In the genomic region with DNA sequence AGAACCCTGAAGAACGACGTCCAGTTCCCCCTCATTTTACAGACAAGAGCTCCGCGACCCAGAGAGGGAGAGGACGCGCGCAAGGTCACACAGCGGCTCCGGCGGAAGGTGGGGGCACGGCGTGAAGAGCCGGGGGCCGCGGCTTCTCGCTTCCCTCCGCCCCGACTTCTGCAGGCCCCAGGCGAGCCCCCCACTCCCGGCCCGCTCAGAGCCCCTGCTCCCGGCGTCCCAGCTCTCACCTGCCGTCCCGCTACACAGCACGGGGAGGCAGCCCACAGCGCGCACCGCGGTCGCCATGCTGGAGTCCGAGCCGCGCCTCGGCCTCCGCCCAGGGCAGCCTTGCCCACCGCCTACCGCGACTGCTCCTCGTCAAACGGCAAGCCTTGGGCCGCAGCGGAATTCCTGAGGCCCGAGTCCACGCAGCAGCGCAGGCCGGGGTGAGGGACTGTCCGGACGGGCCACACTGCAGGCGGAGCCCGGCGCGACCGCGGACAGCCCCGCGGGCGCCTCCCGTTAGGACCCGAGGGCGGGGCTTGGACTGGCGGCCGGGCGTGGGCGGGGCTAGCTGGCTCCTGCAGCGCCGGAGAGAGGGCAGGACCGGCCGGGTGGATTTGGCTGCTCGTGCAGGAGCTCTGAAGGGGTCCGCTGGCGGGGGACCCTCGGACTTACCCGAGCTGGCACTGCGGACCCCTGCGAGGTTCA, we compare ENCODE assay signal across 8 cellular contexts. TPM values are rescaled to one million over a fixed set of nuclear protein-coding genes. Genes with fewer than 3 reads are reported as not detected.
A peak's percentile ranks its signal among the peaks of the same experiment; 100 is the strongest.
DNase-seq lines count a peak whose midpoint lies in the region; ATAC-seq, FAIRE-seq and TF ChIP-seq lines count a peak whose summit lies in the region.

A gene (minus strand): TSS at position 314 of the 702 bp plus-strand sequence. CDS start 17 bp downstream, at position 297.

- peak; percentile 95 for ATAC-seq in GM18867 (IDR thresholded peaks at IDR 0.05; ENCODE audit: unreplicated experiment)
- ATAC-seq in HG03097 (IDR thresholded peaks at IDR 0.05; ENCODE audit: low FRiP score, unreplicated experiment) = peak; percentile 95

- peak within 1 kb of the TSS; percentile 91 to 94 for H3K9ac ChIP-seq in kidney (ENCODE audit: low read length in 2 of 2)

- intact Hi-C loops in kidney (cut with DNase I) = no loop called here

- DNase-seq in AG04449 (ENCODE audit: low read depth, low spot score) (no peak), NCI-H2227 (lab: John Stamatoyannopoulos, UW; ENCODE audit: unreplicated experiment) (peak; percentile 90), kidney (peak; percentile 95)
- DNase-seq in activated CD4-positive, CD25-positive, alpha-beta regulatory T cell treated with anti-CD3 and anti-CD28 coated beads, Interleukin-2, amount 50 U/mL, for 16 hours (ENCODE audit: low read depth, low spot score) = peak; percentile 70
- DNase-seq in central memory CD4-positive, alpha-beta T cell = peak; percentile 73
- peak; percentile 95 for DNase-seq in stimulated activated CD4-positive, alpha-beta T cell treated with anti-CD3 and anti-CD28 coated beads, Interleukin-15, amount 100 ng/mL, for 24 hours

- peaks cover 0 to 9% of the 10 kb centered on the region in 2 donors for H3K4me1 ChIP-seq in kidney (ENCODE audit: control insufficient read depth in 1 of 2, insufficient read depth in 1 of 2, low read depth in 1 of 2, low read length in 2 of 2)

- CTCF ChIA-PET in AG04449 (lab: Yijun Ruan, JAX) = interaction anchor here (0.9 to 1.7 kb wide), 5 partner anchors 11 to 136 kb away, joined by 3 to 6 read pairs (median 6); a partner anchor contains a TSS

- peak within 1 kb of the TSS; percentile 97 for H3K27ac ChIP-seq in kidney (ENCODE audit: low read depth in 2 of 2, low read length in 2 of 2)

- POLR2A ChIA-PET in AG04449 (lab: Yijun Ruan, JAX) = interaction anchor here (0.7 to 1.3 kb wide), 4 partner anchors 11 to 44 kb away, joined by 3 to 7 read pairs (median 3); a partner anchor contains a TSS

- FAIRE-seq in kidney (lab: Jason Lieb, UNC) = no peak

- TF ChIP-seq CTCF in AG04449 (IDR thresholded peaks at IDR 0.05; ENCODE audit: insufficient read depth, low read length, missing control alignments) (peak; percentile 31), kidney (IDR thresholded peaks at IDR 0.05; ENCODE audit: borderline replicate concordance, extremely low read depth, insufficient read depth) (no peak)

- no peaks in the 10 kb centered on the region for H3K36me3 ChIP-seq in kidney (ENCODE audit: control insufficient read depth in 1 of 2, insufficient read depth in 2 of 2, low read length in 2 of 2)

- H3K4me3 ChIP-seq in AG04449 (ENCODE audit: low read depth, low read length) = peak within 1 kb of the TSS; percentile 93
- peak within 1 kb of the TSS; percentile 98 to 99 for H3K4me3 ChIP-seq in kidney (ENCODE audit: low read length in 2 of 2)

- H3K9me3 ChIP-seq in kidney (ENCODE audit: control insufficient read depth in 1 of 2, low read length in 2 of 2) = no peaks in the 10 kb centered on the region

RNA-seq across cellular contexts. Expression of the gene that starts here (rescaled TPM):
- total RNA-seq in kidney = 53.1 TPM
- polyA plus RNA-seq in kidney (ENCODE audit: insufficient read depth, low read depth, low replicate concordance) = 118 TPM
